8 cellular contexts compared by ENCODE assay signal in genomic region chr1:62356257-62356835, GRCh38. TPM values are rescaled to one million over a fixed set of nuclear protein-coding genes. Genes with fewer than 3 reads are reported as not detected.
DNase-seq lines count a peak whose midpoint lies in the region; ATAC-seq lines count a peak whose summit lies in the region.

No MANE protein-coding gene starts in this region.

- peak; percentile 42 for DNase-seq in DMS 273 (lab: John Stamatoyannopoulos, UW; ENCODE audit: unreplicated experiment)
- no peak for DNase-seq in DMS 273 treated with DMSO at 0.1 percent for 48 hours (lab: John Stamatoyannopoulos, UW)
- peak; percentile 37 for DNase-seq in SW480 (ENCODE audit: low spot score)
- peak; percentile 76 for DNase-seq in myocyte (ENCODE audit: low read depth)
- no peak for DNase-seq in NCI-H2227 treated with DMSO at 0.1 percent for 48 hours (lab: John Stamatoyannopoulos, UW)
- DNase-seq in HuH-7 (ENCODE audit: low spot score), result no peak
- no peak for DNase-seq in cerebellar nuclear complex (lab: John Stamatoyannopoulos, UW)

- peak; percentile 57 for ATAC-seq in HG02981 (IDR thresholded peaks at IDR 0.05; ENCODE audit: unreplicated experiment)

RNA-seq across cellular contexts. Expression of gene KANK4, which starts 37.1 kb away (rescaled TPM):
- total RNA-seq in myocyte, result 0.21 and 0.78 TPM in 2 replicates
- 0.26 TPM for polyA plus RNA-seq in myocyte (2012)

Comparison
In these comparisons a context has a peak if more than half of its experiments do, and no peak if none do; other contexts are left out.
1. DNase-seq: peak in DMS 273 (single experiment), SW480 (single experiment) and myocyte (single experiment); none in DMS 273 treated with DMSO at 0.1 percent for 48 hours (single experiment), NCI-H2227 treated with DMSO at 0.1 percent for 48 hours (single experiment), HuH-7 (single experiment) and cerebellar nuclear complex (0 of 2).